1 cellular context compared by ENCODE assay signal in the genomic region with DNA sequence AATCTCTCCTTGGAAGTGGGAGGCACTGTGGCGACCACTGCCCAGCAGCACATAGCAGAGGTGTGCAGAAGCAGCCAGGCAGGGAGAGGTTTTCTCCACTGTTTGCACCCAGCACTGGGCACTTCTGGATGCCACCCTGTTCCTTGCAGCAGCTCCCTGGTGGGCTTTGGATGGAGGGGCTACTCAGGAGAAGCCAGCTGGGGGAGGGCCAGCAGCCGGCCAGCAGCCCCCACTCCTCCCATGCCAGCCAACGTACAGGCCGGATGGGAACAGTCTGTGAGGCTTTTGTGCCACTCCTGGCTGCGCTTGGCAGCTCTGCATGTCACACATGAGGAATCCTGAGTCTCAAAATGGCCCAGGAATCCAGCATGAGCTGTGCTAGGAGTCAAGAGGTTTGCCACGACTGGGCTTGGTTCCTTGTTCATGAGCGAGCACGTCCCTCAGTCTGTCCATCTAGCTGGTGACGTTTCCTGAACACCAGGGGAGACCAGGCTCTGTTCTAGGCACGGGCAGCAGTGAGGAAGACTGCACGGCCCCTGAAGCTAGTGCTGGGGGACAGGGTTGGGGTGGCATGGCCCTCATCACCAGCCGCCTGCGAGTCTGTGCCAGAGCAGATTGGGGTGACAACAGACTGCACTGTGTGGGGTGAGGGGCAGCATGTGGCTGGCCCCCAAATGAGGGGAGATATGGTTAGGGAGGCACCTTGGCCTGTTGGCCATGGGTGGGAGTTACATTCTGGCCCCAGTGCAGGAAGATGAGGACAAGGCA.
TF ChIP-seq lines count a peak whose summit lies in the region.

No MANE protein-coding gene starts in this region.

TF ChIP-seq in GM23338, 12 proteins besides CTCF, POLR2A, EP300 and RAD21 (continued from another document):
- TF ChIP-seq ZNF462 (CRISPR knock-in tag; IDR thresholded peaks at IDR 0.05) = no peak
- TF ChIP-seq NANOG (IDR thresholded peaks at IDR 0.05; ENCODE audit: borderline replicate concordance) = no peak
- TF ChIP-seq, protein P1, sequence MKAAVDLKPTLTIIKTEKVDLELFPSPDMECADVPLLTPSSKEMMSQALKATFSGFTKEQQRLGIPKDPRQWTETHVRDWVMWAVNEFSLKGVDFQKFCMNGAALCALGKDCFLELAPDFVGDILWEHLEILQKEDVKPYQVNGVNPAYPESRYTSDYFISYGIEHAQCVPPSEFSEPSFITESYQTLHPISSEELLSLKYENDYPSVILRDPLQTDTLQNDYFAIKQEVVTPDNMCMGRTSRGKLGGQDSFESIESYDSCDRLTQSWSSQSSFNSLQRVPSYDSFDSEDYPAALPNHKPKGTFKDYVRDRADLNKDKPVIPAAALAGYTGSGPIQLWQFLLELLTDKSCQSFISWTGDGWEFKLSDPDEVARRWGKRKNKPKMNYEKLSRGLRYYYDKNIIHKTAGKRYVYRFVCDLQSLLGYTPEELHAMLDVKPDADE (IDR thresholded peaks at IDR 0.05) = no peak
- no peak for TF ChIP-seq EZH2phosphoT487 (IDR thresholded peaks at IDR 0.05; ENCODE audit: unreplicated experiment)
- TF ChIP-seq ZNF331 (CRISPR knock-in tag; IDR thresholded peaks at IDR 0.05; ENCODE audit: low read depth) = no peak
